ENCODE assay signal across 8 cellular contexts in the genomic region with DNA sequence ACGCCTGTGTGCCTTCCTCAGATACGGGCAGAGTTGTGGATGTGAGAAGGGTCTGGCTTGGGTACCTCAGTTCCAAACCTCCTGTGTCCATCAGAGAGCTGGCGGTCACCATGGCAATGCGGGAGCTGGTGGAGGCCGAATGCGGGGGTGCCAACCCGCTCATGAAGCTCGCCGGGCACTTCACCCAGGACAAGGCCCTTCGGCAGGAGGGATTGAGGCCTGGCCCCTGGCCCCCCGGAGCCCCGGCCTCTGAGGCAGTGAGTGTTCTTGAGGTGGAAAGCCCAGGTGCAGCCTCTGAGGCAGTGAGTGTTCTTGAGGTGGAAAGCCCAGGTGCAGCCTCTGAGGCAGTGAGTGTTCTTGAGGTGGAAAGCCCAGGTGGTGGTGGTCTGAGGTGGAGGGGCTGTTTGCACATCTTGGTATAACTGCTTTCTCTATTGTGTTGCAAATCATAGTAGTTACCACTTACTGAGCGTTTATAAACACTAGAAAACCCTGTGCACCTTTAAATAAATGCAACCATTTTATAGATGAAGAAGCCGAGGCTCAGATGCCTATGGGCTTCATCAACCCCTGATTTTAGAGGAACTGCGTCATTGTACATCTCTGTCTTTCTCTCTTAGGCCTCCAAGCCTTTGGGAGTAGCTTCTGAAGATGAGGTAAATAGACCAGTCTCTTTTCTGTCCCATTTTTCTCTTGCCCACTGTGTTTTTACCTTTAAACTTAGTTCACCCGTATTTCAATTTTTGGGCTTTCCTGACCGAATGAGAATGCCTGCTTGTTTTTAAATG. TPM values are rescaled to one million over a fixed set of nuclear protein-coding genes. Genes with fewer than 3 reads are reported as not detected.
A peak's percentile ranks its signal among the peaks of the same experiment; 100 is the strongest.
DNase-seq lines count a peak whose midpoint lies in the region; ATAC-seq and TF ChIP-seq lines count a peak whose summit lies in the region.

No MANE protein-coding gene starts in this region.

- TF ChIP-seq CTCF in HCT116 (IDR thresholded peaks at IDR 0.05 in 2 of 3, conservative IDR thresholded peaks at IDR 0.05 in 1 of 3; ENCODE audit: borderline replicate concordance in 1 of 3, insufficient read depth in 1 of 3, low read depth in 2 of 3, low read length in 2 of 3): no peak
- no peak for TF ChIP-seq CTCF in lower leg skin (IDR thresholded peaks at IDR 0.05)

- peak; percentile 3; the same call in 1 of the 2 replicates for ATAC-seq in HCT116
- no peak for ATAC-seq in GM18867 (IDR thresholded peaks at IDR 0.05; ENCODE audit: unreplicated experiment)
- no peak for ATAC-seq in HG03159 (IDR thresholded peaks at IDR 0.05; ENCODE audit: unreplicated experiment)

- H4K20me1 ChIP-seq in BLaER1 (peaks cover 7% of the 10 kb centered on the region; the same call in 1 of the 2 replicates), HCT116 (ENCODE audit: insufficient read depth) (no peaks in the 10 kb centered on the region; the same call in 1 of the 2 replicates)

- H3K4me2 ChIP-seq in BLaER1: peak overlapping the region; percentile 90
- H3K4me2 ChIP-seq in HCT116 (ENCODE audit: low read length): peak overlapping the region; percentile 96

- H2AFZ ChIP-seq in HCT116 (ENCODE audit: low read depth, low read length, poor library complexity, severe bottlenecking): no peak overlapping the region

- H3K9me3 ChIP-seq in BLaER1 (no peaks in the 10 kb centered on the region; the same call in 1 of the 2 replicates), HCT116 (ENCODE audit: control insufficient read depth in 1 of 2, insufficient read depth in 1 of 2, low read depth in 1 of 2, low read length in 2 of 2) (no peaks in the 10 kb centered on the region), SJSA1 (replicated peaks) (no peaks in the 10 kb centered on the region)

- no peaks in the 10 kb centered on the region for H3K9me2 ChIP-seq in HCT116 (ENCODE audit: insufficient read depth)

- H3K27ac ChIP-seq in BLaER1 (peak overlapping the region; percentile 89), HCT116 (ENCODE audit: low read depth, low read length) (peak overlapping the region; percentile 47; the same call in 1 of the 2 replicates), SJSA1 (no peak overlapping the region), cingulate gyrus (ENCODE audit: low read depth, low read length) (peak overlapping the region; percentile 90), substantia nigra (ENCODE audit: low read depth, low read length, poor library complexity, severe bottlenecking) (peak overlapping the region; percentile 93)

- RAD21 ChIA-PET in HCT116 (lab: Charles Lee; ENCODE audit: low non-redundant PET in 1 of 2, low total read pairs in 2 of 2, uncharacterized antibody in 2 of 2, unreplicated experiment in 2 of 2): no interaction called here

- peak overlapping the region; percentile 93 for H3K4me3 ChIP-seq in BLaER1
- H3K4me3 ChIP-seq in HCT116 (replicated peaks in 1 of 2; ENCODE audit: low read depth in 1 of 2, low read length in 2 of 2): peak overlapping the region; percentile 83 to 86
- H3K4me3 ChIP-seq in SJSA1: peak overlapping the region; percentile 73
- peak overlapping the region; percentile 60 for H3K4me3 ChIP-seq in lower leg skin (ENCODE audit: low read depth, poor library complexity, severe bottlenecking)

- TF ChIP-seq RAD21 in HCT116 (IDR thresholded peaks at IDR 0.05; ENCODE audit: low read depth): no peak

- BruUV-seq in HCT116 (replicated peaks; lab: Mats Ljungman, UMichigan): no TSS peak

- peaks cover 29% of the 10 kb centered on the region for H3K79me2 ChIP-seq in HCT116 (ENCODE audit: insufficient read depth, low read length)

- 21 to 25% methylated on average over 16 to 17 of the region's 17 CpGs for whole genome bisulfite sequencing in lower leg skin, 2 donors

- H3K36me3 ChIP-seq in BLaER1 (peaks cover 44% of the 10 kb centered on the region), HCT116 (ENCODE audit: control insufficient read depth in 1 of 2, insufficient read depth in 2 of 2, low read length in 2 of 2) (peaks cover 7 to 14% of the 10 kb centered on the region in 2 experiments; a peak in 2 of 4 replicates), SJSA1 (peaks cover 20% of the 10 kb centered on the region)

- CTCF ChIA-PET in HCT116 (lab: Charles Lee): no interaction called here

- DNase-seq in HCT116 (ENCODE audit: low read depth, low spot score) (no peak), SJSA1 (ENCODE audit: low read depth in 1 of 2, low spot score in 2 of 2) (no peak), lower leg skin (ENCODE audit: low spot score in 2 of 2) (peak; percentile 18 to 88), substantia nigra (lab: John Stamatoyannopoulos, UW) (peak in 30 of 49 donors; percentile 11 to 78 (median 32))

- intact Hi-C loops in HCT116 (cut with micrococcal nuclease): no loop called here
- intact Hi-C loops in lower leg skin (cut with DNase I; ENCODE audit: low total_unique reads): no loop called here

- H3K27me3 ChIP-seq in BLaER1: no peaks in the 10 kb centered on the region
- H3K27me3 ChIP-seq in HCT116 (ENCODE audit: insufficient read depth, low read length): no peaks in the 10 kb centered on the region
- no peaks in the 10 kb centered on the region for H3K27me3 ChIP-seq in SJSA1 (replicated peaks)

- peak overlapping the region; percentile 91 for H3K9ac ChIP-seq in BLaER1
- H3K9ac ChIP-seq in HCT116 (ENCODE audit: low read length): peak overlapping the region; percentile 79

- H3K4me1 ChIP-seq in BLaER1 (peaks cover 40% of the 10 kb centered on the region), HCT116 (ENCODE audit: control insufficient read depth in 1 of 2, insufficient read depth in 2 of 2, low read length in 2 of 2) (peaks cover 7 to 24% of the 10 kb centered on the region in 2 experiments), SJSA1 (replicated peaks) (peaks cover 24% of the 10 kb centered on the region)

- TF ChIP-seq POLR2A in HCT116 (IDR thresholded peaks at IDR 0.05; ENCODE audit: borderline replicate concordance, extremely low read depth, insufficient read depth, insufficient read length): no peak
- TF ChIP-seq POLR2A in lower leg skin (IDR thresholded peaks at IDR 0.05): no peak

- POLR2A ChIA-PET in HCT116 (lab: Charles Lee): interaction anchor here (1.5 kb wide), 1 partner anchor 82 kb away, joined by 3 read pairs; no protein-coding TSS in a partner anchor

TF ChIP-seq in HCT116, 20 proteins besides CTCF, POLR2A, EP300 and RAD21:
- TF ChIP-seq CEBPB (IDR thresholded peaks at IDR 0.05; ENCODE audit: low read depth) (no peak), JUND (IDR thresholded peaks at IDR 0.05) (no peak), ZFX (IDR thresholded peaks at IDR 0.05) (no peak; the same call in 1 of the 2 replicates), TCF7L2 (IDR thresholded peaks at IDR 0.05; ENCODE audit: borderline replicate concordance, extremely low read depth, insufficient read depth, insufficient read length) (no peak), YY1 (IDR thresholded peaks at IDR 0.05; ENCODE audit: extremely low read depth, insufficient replicate concordance, low read depth, low read length) (no peak), ZNF274 (IDR thresholded peaks at IDR 0.05; ENCODE audit: low read depth, low read length) (no peak)

RNA-seq across cellular contexts. Expression of a gene that starts 1.0 kb away (rescaled TPM):
- total RNA-seq in HCT116 (2021; ENCODE audit: unreplicated experiment) (45.4 TPM), lower leg skin (10 to 100 TPM; 20.5 to 46.4 (median 33.9) TPM)
- 31.9 and 34.3 TPM in 2 replicates for polyA plus RNA-seq in HCT116 (2012)
- 18.7 and 24.8 TPM in 2 replicates for total RNA-seq in SJSA1 (2014; rRNA removed; shearing (Covaris generic))

Comparison
In these comparisons a context has a peak if more than half of its experiments do, and no peak if none do; other contexts are left out.
1. DNase-seq: peak in lower leg skin (2 of 2) and substantia nigra (30 of 49); none in HCT116 (single experiment) and SJSA1 (0 of 2).
2. Peak in every context shown above with its lines, with median percentiles within 50 percentile points of each other: H3K4me3 ChIP-seq.